In the genomic region with DNA sequence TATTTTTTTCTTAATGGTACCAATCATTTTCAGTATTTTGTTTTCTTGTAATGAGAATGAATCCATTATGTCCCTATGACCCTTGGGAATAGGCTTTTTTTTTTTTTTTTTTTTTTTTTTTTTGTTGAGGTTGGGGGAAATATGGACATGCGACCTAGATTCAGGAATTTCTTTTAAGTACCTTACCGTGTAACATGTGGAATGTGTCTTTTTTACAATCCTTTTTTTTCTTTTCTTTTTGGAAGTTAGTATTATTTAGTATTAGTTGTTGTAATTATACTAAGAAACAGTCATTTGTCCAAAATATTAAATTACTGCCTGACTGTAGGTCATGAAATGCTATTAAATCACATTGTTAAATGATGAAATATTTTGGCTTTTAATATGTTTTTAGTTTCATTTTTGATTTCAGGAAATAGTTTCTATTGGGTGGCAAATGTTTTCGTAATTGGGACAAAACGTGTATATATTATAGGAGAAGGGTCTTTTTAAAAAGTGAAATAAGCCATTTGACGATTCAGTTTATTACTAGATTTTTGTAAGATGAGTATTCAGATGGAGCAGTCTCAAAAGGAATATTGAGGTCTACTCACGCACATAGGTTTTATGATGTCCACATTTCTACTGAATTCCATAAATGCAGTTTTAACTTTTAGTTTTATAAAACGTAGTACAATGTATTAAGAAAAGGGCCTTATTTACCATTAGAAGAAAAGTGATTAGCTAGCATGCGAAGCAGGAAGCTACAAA, we compare ENCODE assay signal across 8 cellular contexts. TPM values are rescaled to one million over a fixed set of nuclear protein-coding genes. Genes with fewer than 3 reads are reported as not detected.
A peak's percentile ranks its signal among the peaks of the same experiment; 100 is the strongest.
DNase-seq lines count a peak whose midpoint lies in the region; ATAC-seq and TF ChIP-seq lines count a peak whose summit lies in the region.

No MANE protein-coding gene starts in this region.

- peaks cover 21% of the 10 kb centered on the region for H3K36me3 Mint-ChIP-seq in activated T-helper 2 cell treated with anti-CD3 and anti-CD28 coated beads, Interferon-gamma antibody, Interleukin-2, Interleukin-4, amounts not matched to agents 10 μg/mL and 5 μg/mL and 100 μg/mL, durations not matched to agents 14 hours and 24 hours and 36 hours (ENCODE audit: low read depth)

- H3K36me3 ChIP-seq in heart left ventricle (peaks cover 0 to 8% (median 0%) of the 10 kb centered on the region in 9 donors), uterus (no peaks in the 10 kb centered on the region)

- peak overlapping the region; percentile 2 to 97 (median 78) for H3K4me3 ChIP-seq in heart left ventricle
- H3K4me3 ChIP-seq in uterus, result peak overlapping the region; percentile 53 to 95

- 3 to 9% (median 5%) methylated on average over 8 of the region's 8 CpGs for WGBS in heart left ventricle, 4 donors

- intact Hi-C loops in heart left ventricle (cut with DNase I) (loop anchor here in 8 of 10 donors (2.0 to 10.0 kb wide), 11 partner anchors 40 to 239 kb away; no protein-coding TSS in a partner anchor), cardiac septum (cut with DNase I) (loop anchor here (1.0 to 5.0 kb wide), 2 partner anchors 170 to 239 kb away; no protein-coding TSS in a partner anchor), uterus (cut with DNase I; ENCODE audit: low total_unique reads) (no loop called here)
- intact Hi-C loops in activated T-helper 2 cell treated with anti-CD3 and anti-CD28 coated beads, Interferon-gamma antibody, Interleukin-2, Interleukin-4, amounts not matched to agents 10 μg/mL and 5 μg/mL and 100 μg/mL, durations not matched to agents 14 hours and 24 hours and 36 hours (cut with micrococcal nuclease), result loop anchor here (2.0 to 10.0 kb wide), 5 partner anchors 151 to 1367 kb away; no protein-coding TSS in a partner anchor

- peaks cover 44% of the 10 kb centered on the region for H3K4me1 Mint-ChIP-seq in activated T-helper 2 cell treated with anti-CD3 and anti-CD28 coated beads, Interferon-gamma antibody, Interleukin-2, Interleukin-4, amounts not matched to agents 10 μg/mL and 5 μg/mL and 100 μg/mL, durations not matched to agents 14 hours and 24 hours and 36 hours (ENCODE audit: low read depth)

- peak overlapping the region; percentile 85 for H3K27ac Mint-ChIP-seq in activated T-helper 2 cell treated with anti-CD3 and anti-CD28 coated beads, Interferon-gamma antibody, Interleukin-2, Interleukin-4, amounts not matched to agents 10 μg/mL and 5 μg/mL and 100 μg/mL, durations not matched to agents 14 hours and 24 hours and 36 hours

- ATAC-seq in heart left ventricle (no peak), GM18502 (IDR thresholded peaks at IDR 0.05; ENCODE audit: poor library complexity, unreplicated experiment) (no peak), HG03565 (IDR thresholded peaks at IDR 0.05; ENCODE audit: unreplicated experiment) (no peak)

- H3K4me3 Mint-ChIP-seq in activated T-helper 2 cell treated with anti-CD3 and anti-CD28 coated beads, Interferon-gamma antibody, Interleukin-2, Interleukin-4, amounts not matched to agents 10 μg/mL and 5 μg/mL and 100 μg/mL, durations not matched to agents 14 hours and 24 hours and 36 hours (ENCODE audit: low read depth), result peak overlapping the region; percentile 80

- H3K9me3 Mint-ChIP-seq in activated T-helper 2 cell treated with anti-CD3 and anti-CD28 coated beads, Interferon-gamma antibody, Interleukin-2, Interleukin-4, amounts not matched to agents 10 μg/mL and 5 μg/mL and 100 μg/mL, durations not matched to agents 14 hours and 24 hours and 36 hours, result no peaks in the 10 kb centered on the region

- H3K9me3 ChIP-seq in heart left ventricle (no peaks in the 10 kb centered on the region), uterus (no peaks in the 10 kb centered on the region)

- TF ChIP-seq CTCF in heart left ventricle (IDR thresholded peaks at IDR 0.05) (no peak), uterus (IDR thresholded peaks at IDR 0.05) (no peak)

- H3K27me3 ChIP-seq in heart left ventricle (no peaks in the 10 kb centered on the region), layer of hippocampus (ENCODE audit: control insufficient read depth, insufficient read depth, low read length) (no peaks in the 10 kb centered on the region), uterus (no peaks in the 10 kb centered on the region)

- H3K27me3 Mint-ChIP-seq in activated T-helper 2 cell treated with anti-CD3 and anti-CD28 coated beads, Interferon-gamma antibody, Interleukin-2, Interleukin-4, amounts not matched to agents 10 μg/mL and 5 μg/mL and 100 μg/mL, durations not matched to agents 14 hours and 24 hours and 36 hours (ENCODE audit: low read depth), result no peaks in the 10 kb centered on the region

- H3K4me1 ChIP-seq in heart left ventricle (peaks cover 6 to 57% (median 41%) of the 10 kb centered on the region in 12 donors), uterus (peaks cover 0 to 13% of the 10 kb centered on the region in 2 donors)

- no peak for TF ChIP-seq POLR2A in heart left ventricle (IDR thresholded peaks at IDR 0.05)
- TF ChIP-seq POLR2A in uterus (IDR thresholded peaks at IDR 0.05), result no peak

- peak overlapping the region; percentile 26 to 99 (median 96) for H3K27ac ChIP-seq in heart left ventricle
- H3K27ac ChIP-seq in layer of hippocampus (ENCODE audit: low read depth, low read length), result peak overlapping the region; percentile 8
- H3K27ac ChIP-seq in uterus, result peak overlapping the region; percentile 99 to 100

- DNase-seq in heart left ventricle, result no peak
- no peak for DNase-seq in cardiac septum (ENCODE audit: low spot score)
- no peak for DNase-seq in activated T-helper 2 cell treated with anti-CD3 and anti-CD28 coated beads, Interferon-gamma antibody, Interleukin-2, Interleukin-4, amounts not matched to agents 10 μg/mL and 5 μg/mL and 100 μg/mL, durations not matched to agents 14 hours and 24 hours and 36 hours (ENCODE audit: low spot score)
- DNase-seq in uterus, result no peak
- no peak for DNase-seq in stimulated activated CD4-positive, alpha-beta T cell treated with anti-CD3 and anti-CD28 coated beads, Interleukin-1b, Interleukin-23, amount 100 ng/mL, for 48 hours

RNA-seq across cellular contexts. Expression of gene ARID1B, which starts 4.9 kb away (rescaled TPM):
- total RNA-seq in heart left ventricle (10 to 100 TPM; 34.3 to 76.1 (median 53.9) TPM), cardiac septum (61.1 TPM), uterus (100 to 1,000 TPM in 2 of 4 donors, 10 to 100 TPM in 2; 63.8 to 198 (median 125) TPM)
- polyA plus RNA-seq in heart left ventricle, result 10 to 100 TPM; 15.3 to 24.0 TPM
- 65.6 and 66.3 TPM in 2 replicates for total RNA-seq in activated T-helper 2 cell treated with anti-CD3 and anti-CD28 coated beads, Interferon-gamma antibody, Interleukin-2, Interleukin-4, amounts not matched to agents 10 μg/mL and 5 μg/mL and 100 μg/mL, durations not matched to agents 14 hours and 24 hours and 36 hours

Comparison
In these comparisons a context has a peak if more than half of its experiments do, and no peak if none do; other contexts are left out.
1. H3K27ac ChIP-seq: peak in every context shown above with its lines; median percentile 100 in uterus; 96 in heart left ventricle; 8 in layer of hippocampus.